8 cellular contexts compared by ENCODE assay signal in the genomic region with DNA sequence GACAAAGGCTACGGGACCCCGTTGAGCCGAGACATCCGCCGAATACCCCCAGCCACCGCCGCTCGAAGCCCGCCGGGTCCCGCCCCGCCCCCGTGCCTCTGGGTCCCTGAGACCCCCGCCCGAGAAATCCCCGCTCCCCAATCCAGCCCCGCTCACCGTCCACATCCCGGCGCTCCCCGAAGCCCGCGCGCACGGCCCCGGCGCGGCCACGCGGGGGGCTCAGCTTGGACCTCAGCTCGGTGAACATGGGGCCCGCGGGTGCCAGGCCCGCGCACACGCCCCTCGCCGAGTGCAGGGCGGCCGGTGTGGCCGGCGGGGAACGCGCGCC. TPM values are rescaled to one million over a fixed set of nuclear protein-coding genes. Genes with fewer than 3 reads are reported as not detected.
DNase-seq lines count a peak whose midpoint lies in the region; ATAC-seq and TF ChIP-seq lines count a peak whose summit lies in the region.

No MANE protein-coding gene starts in this region.

- DNase-seq in heart left ventricle (peak in 1 of 5 donors; percentile 57), Right ventricle myocardium inferior (ENCODE audit: missing footprints) (no peak), mammary epithelial cell (no peak), vagina (ENCODE audit: extremely low spot score in 2 of 2) (no peak), pons (ENCODE audit: low spot score) (no peak), NCI-H1105 (lab: John Stamatoyannopoulos, UW) (no peak)

- TF ChIP-seq POLR2A in heart left ventricle (IDR thresholded peaks at IDR 0.05), result no peak
- no peak for TF ChIP-seq POLR2A in vagina (IDR thresholded peaks at IDR 0.05)

- H3K9ac ChIP-seq in mammary epithelial cell (ENCODE audit: insufficient read depth, low read length), result no peak overlapping the region

- H3K4me3 ChIP-seq in heart left ventricle, result peak overlapping the region; percentile 33 to 100 (median 62)
- H3K4me3 ChIP-seq in mammary epithelial cell (replicated peaks in 1 of 3; ENCODE audit: insufficient read depth in 1 of 3, low read depth in 2 of 3, low read length in 3 of 3), result peak overlapping the region; percentile 47 to 61 (median 57)
- peak overlapping the region; percentile 55 for H3K4me3 ChIP-seq in mesodermal cell (ENCODE audit: extremely low read depth, insufficient read depth, low read length, poor library complexity, severe bottlenecking)
- peak overlapping the region; percentile 44 to 56 for H3K4me3 ChIP-seq in vagina

- TF ChIP-seq CTCF in heart left ventricle (IDR thresholded peaks at IDR 0.05), result no peak
- no peak for TF ChIP-seq CTCF in mammary epithelial cell (conservative IDR thresholded peaks at IDR 0.05 in 1 of 2, IDR thresholded peaks at IDR 0.05 in 1 of 2; ENCODE audit: extremely low read depth in 1 of 2, insufficient read depth in 1 of 2, low read depth in 1 of 2, low read length in 2 of 2)
- TF ChIP-seq CTCF in vagina (IDR thresholded peaks at IDR 0.05), result no peak

- 0 to 1% (median 1%) methylated on average over 11 to 45 of the region's 45 CpGs for WGBS in heart left ventricle, 4 donors
- WGBS in mammary epithelial cell (ENCODE audit: low coverage, missing lambda C conversion rate), result no CpG with 5 or more reads among the region's 45 CpGs
- 0% methylated on average over 32 to 45 of the region's 45 CpGs for WGBS in mesodermal cell (ENCODE audit: insufficient coverage in 2 of 2), 2 experiments

- H3K4me2 ChIP-seq in mammary epithelial cell (ENCODE audit: insufficient read depth, low read depth, low read length), result peak overlapping the region; percentile 95

- H3K9me3 ChIP-seq in heart left ventricle (no peaks in the 10 kb centered on the region), mammary epithelial cell (replicated peaks; ENCODE audit: insufficient read depth, low read length) (no peaks in the 10 kb centered on the region), mesodermal cell (ENCODE audit: control insufficient read depth, low read length) (no peaks in the 10 kb centered on the region), vagina (no peaks in the 10 kb centered on the region)

- H3K36me3 ChIP-seq in heart left ventricle (peaks cover 0 to 18% (median 12%) of the 10 kb centered on the region in 9 donors), mammary epithelial cell (ENCODE audit: insufficient read depth, low read length) (no peaks in the 10 kb centered on the region), mesodermal cell (ENCODE audit: control insufficient read depth, insufficient read depth, low read length) (peaks cover 14% of the 10 kb centered on the region), vagina (peaks cover 0 to 3% of the 10 kb centered on the region in 2 donors)

- H4K20me1 ChIP-seq in mammary epithelial cell (ENCODE audit: insufficient read depth, low read length), result no peaks in the 10 kb centered on the region

- H3K4me1 ChIP-seq in heart left ventricle (peaks cover 7 to 47% (median 36%) of the 10 kb centered on the region in 12 donors), mammary epithelial cell (ENCODE audit: insufficient read depth, low read length) (peaks cover 38% of the 10 kb centered on the region), mesodermal cell (ENCODE audit: control insufficient read depth, insufficient read depth, low read length, poor library complexity, severe bottlenecking) (peaks cover 13% of the 10 kb centered on the region), vagina (peaks cover 57% of the 10 kb centered on the region)

- H2AFZ ChIP-seq in mammary epithelial cell (ENCODE audit: low read depth, low read length), result peak overlapping the region; percentile 98

- H3K79me2 ChIP-seq in mammary epithelial cell (ENCODE audit: insufficient read depth, low read length), result peaks cover 32% of the 10 kb centered on the region

- in situ Hi-C loops in mammary epithelial cell (cut with MboI; ENCODE audit: low sequenced_read_pairs in 2 of 2), result loop anchor here in 1 of 2 donors (10.0 kb wide), 1 partner anchor 444 kb away; the partner anchor contains the start of gene PTK6

- ATAC-seq in heart left ventricle (no peak), Right ventricle myocardium inferior (no peak), HG03520 (IDR thresholded peaks at IDR 0.05; ENCODE audit: unreplicated experiment) (no peak)

- no peaks in the 10 kb centered on the region for H3K27me3 ChIP-seq in heart left ventricle
- no peaks in the 10 kb centered on the region for H3K27me3 ChIP-seq in mammary epithelial cell (ENCODE audit: insufficient read depth, low read length)
- no peaks in the 10 kb centered on the region for H3K27me3 ChIP-seq in vagina

- H3K27ac ChIP-seq in heart left ventricle (peak overlapping the region; percentile 58 to 93 (median 83)), mammary epithelial cell (ENCODE audit: insufficient read depth, low read depth, low read length) (no peak overlapping the region), mesodermal cell (ENCODE audit: low read depth, low read length, severe bottlenecking) (no peak overlapping the region), vagina (peak overlapping the region; percentile 65)

- no TSS peak for BruUV-seq in mammary epithelial cell (replicated peaks; lab: Mats Ljungman, UMichigan)

- dilution Hi-C loops in mammary epithelial cell (cut with HindIII; ENCODE audit: low sequenced_read_pairs), result no loop called here

- intact Hi-C loops in heart left ventricle (cut with DNase I), result loop anchor here in 7 of 10 donors (5.0 to 10.0 kb wide), 6 partner anchors 64 to 364 kb away; partner anchors contain the start of gene TNFRSF6B (in 1 of the 7)
- intact Hi-C loops in Right ventricle myocardium inferior (cut with DNase I), result loop anchor here (5.0 to 10.0 kb wide), 2 partner anchors 103 to 204 kb away; partner anchors contain the start of genes LKAAEAR1 and OPRL1
- intact Hi-C loops in mammary epithelial cell (cut with micrococcal nuclease), result no loop called here
- intact Hi-C loops in vagina (cut with DNase I), result no loop called here

- CTCF ChIA-PET in mammary epithelial cell (lab: Charles Lee; ENCODE audit: low non-redundant PET), result no interaction called here

RNA-seq across cellular contexts. Expression of gene SAMD10, which starts 0.3 kb away (rescaled TPM):
- total RNA-seq in heart left ventricle, result 1 to 10 TPM; 3.1 to 6.3 (median 4.3) TPM
- polyA plus RNA-seq in heart left ventricle, result 1 to 10 TPM; 4.8 to 6.0 TPM
- total RNA-seq in Right ventricle myocardium inferior, result 5.7 TPM
- 1 to 10 TPM; 1.5 to 3.5 TPM for total RNA-seq in mammary epithelial cell
- polyA plus RNA-seq in mammary epithelial cell, result 0.83 TPM
- 0.67 TPM for polyA minus RNA-seq in mammary epithelial cell
- polyA plus RNA-seq in mesodermal cell (2013, experiment 1 of 2), result 3.8 TPM
- 1.9 TPM for polyA plus RNA-seq in mesodermal cell (2013, experiment 2 of 2)
- total RNA-seq in vagina, result 11.8 TPM

RNA-seq across cellular contexts. Expression of gene PRPF6, which starts 1.7 kb away (rescaled TPM):
- total RNA-seq in heart left ventricle, result 10 to 100 TPM; 41.4 to 62.6 (median 47.6) TPM
- 10 to 100 TPM; 31.0 to 58.5 TPM for polyA plus RNA-seq in heart left ventricle
- 46.4 TPM for total RNA-seq in Right ventricle myocardium inferior
- 10 to 100 TPM; 33.5 to 56.9 TPM for total RNA-seq in mammary epithelial cell
- polyA plus RNA-seq in mammary epithelial cell, result 34.0 TPM
- 81.7 TPM for polyA minus RNA-seq in mammary epithelial cell
- 52.0 TPM for polyA plus RNA-seq in mesodermal cell (2013, experiment 1 of 2)
- polyA plus RNA-seq in mesodermal cell (2013, experiment 2 of 2), result 45.7 TPM
- total RNA-seq in vagina, result 50.6 TPM

RNA-seq across cellular contexts. Expression of gene ZNF512B, which starts 9.5 kb away (rescaled TPM):
- total RNA-seq in heart left ventricle (10 to 100 TPM in 8 of 9 donors, 1 to 10 TPM in 1; 7.3 to 15.9 (median 12.2) TPM), Right ventricle myocardium inferior (12.2 TPM), mammary epithelial cell (10 to 100 TPM in 1 of 2 donors, 1 to 10 TPM in 1; 9.2 to 17.2 TPM), vagina (10.3 TPM)
- polyA plus RNA-seq in heart left ventricle (1 to 10 TPM; 7.7 to 9.3 TPM), mammary epithelial cell (3.2 TPM)
- polyA minus RNA-seq in mammary epithelial cell, result 3.9 TPM
- polyA plus RNA-seq in mesodermal cell (2013, experiment 1 of 2), result 10.9 TPM
- 9.1 TPM for polyA plus RNA-seq in mesodermal cell (2013, experiment 2 of 2)

RNA-seq across cellular contexts. Expression of gene UCKL1, which starts 23.0 kb away (rescaled TPM):
- total RNA-seq in heart left ventricle, result 10 to 100 TPM; 27.7 to 43.8 (median 37.5) TPM
- 10 to 100 TPM; 27.7 to 49.7 TPM for polyA plus RNA-seq in heart left ventricle
- total RNA-seq in Right ventricle myocardium inferior, result 52.0 TPM
- 10 to 100 TPM; 28.5 to 34.3 TPM for total RNA-seq in mammary epithelial cell
- polyA plus RNA-seq in mammary epithelial cell, result 37.0 TPM
- 17.7 TPM for polyA minus RNA-seq in mammary epithelial cell
- polyA plus RNA-seq in mesodermal cell (2013, experiment 1 of 2), result 41.4 TPM
- 42.0 TPM for polyA plus RNA-seq in mesodermal cell (2013, experiment 2 of 2)
- 50.1 TPM for total RNA-seq in vagina

RNA-seq across cellular contexts. Expression of gene C20orf204, which starts 56.8 kb away (rescaled TPM):
- total RNA-seq in heart left ventricle (1 to 10 TPM in 1 of 9 donors, under 1 TPM in 8; 0.16 to 1.2 (median 0.56) TPM), Right ventricle myocardium inferior (0.30 TPM), mammary epithelial cell (1 to 10 TPM in 1 of 2 donors, under 1 TPM in 1; 0.67 to 1.0 TPM), vagina (0.98 TPM)
- polyA plus RNA-seq in heart left ventricle (under 1 TPM; 0.35 to 0.42 TPM), mammary epithelial cell (0.03 TPM)
- not detected for polyA minus RNA-seq in mammary epithelial cell
- polyA plus RNA-seq in mesodermal cell (2013, experiment 1 of 2), result 1.7 TPM
- 0.66 TPM for polyA plus RNA-seq in mesodermal cell (2013, experiment 2 of 2)

Comparison
In these comparisons a context has a peak if more than half of its experiments do, and no peak if none do; other contexts are left out.
1. H3K27ac ChIP-seq: peak in heart left ventricle (12 of 12) and vagina (single experiment); none in mammary epithelial cell (single experiment) and mesodermal cell (single experiment).
2. intact Hi-C loops: an anchor here in heart left ventricle (5.0 to 10.0 kb wide) and Right ventricle myocardium inferior (5.0 to 10.0 kb wide); none called in mammary epithelial cell and vagina.
3. Peak in every context shown above with its lines, with median percentiles within 50 percentile points of each other: H3K4me3 ChIP-seq.